1 cellular context compared by ENCODE assay signal in the genomic region with DNA sequence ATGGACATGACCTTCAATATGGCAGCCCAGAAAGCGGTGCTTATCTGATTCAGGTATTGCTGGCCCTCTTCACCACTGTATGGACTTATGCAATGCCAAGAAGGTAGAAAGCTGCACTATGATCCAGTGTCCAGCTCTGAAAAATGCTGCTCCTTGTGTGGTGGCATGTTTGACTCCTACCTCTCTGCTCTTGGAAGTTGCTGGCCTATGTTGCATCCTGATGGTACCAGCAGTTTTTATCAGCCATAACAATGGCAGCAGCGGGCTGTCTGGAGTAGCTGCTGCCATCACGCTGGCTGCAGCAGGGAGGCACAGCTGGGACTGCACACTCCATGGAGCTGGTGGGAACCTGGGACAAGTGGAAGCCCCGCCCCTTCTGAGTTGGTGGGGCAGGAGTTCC.
TF ChIP-seq lines count a peak whose summit lies in the region.

No MANE protein-coding gene starts in this region.

TF ChIP-seq in HepG2, 621 proteins besides CTCF, POLR2A, EP300 and RAD21:
- TF ChIP-seq, protein P1, sequence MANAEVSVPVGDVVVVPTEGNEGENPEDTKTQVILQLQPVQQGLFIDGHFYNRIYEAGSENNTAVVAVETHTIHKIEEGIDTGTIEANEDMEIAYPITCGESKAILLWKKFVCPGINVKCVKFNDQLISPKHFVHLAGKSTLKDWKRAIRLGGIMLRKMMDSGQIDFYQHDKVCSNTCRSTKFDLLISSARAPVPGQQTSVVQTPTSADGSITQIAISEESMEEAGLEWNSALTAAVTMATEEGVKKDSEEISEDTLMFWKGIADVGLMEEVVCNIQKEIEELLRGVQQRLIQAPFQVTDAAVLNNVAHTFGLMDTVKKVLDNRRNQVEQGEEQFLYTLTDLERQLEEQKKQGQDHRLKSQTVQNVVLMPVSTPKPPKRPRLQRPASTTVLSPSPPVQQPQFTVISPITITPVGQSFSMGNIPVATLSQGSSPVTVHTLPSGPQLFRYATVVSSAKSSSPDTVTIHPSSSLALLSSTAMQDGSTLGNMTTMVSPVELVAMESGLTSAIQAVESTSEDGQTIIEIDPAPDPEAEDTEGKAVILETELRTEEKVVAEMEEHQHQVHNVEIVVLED (CRISPR knock-in tag; IDR thresholded peaks at IDR 0.05; ENCODE audit: borderline replicate concordance) = no peak
- TF ChIP-seq CREM (IDR thresholded peaks at IDR 0.05) (no peak), CREM (CRISPR knock-in tag; IDR thresholded peaks at IDR 0.05) (no peak), ZBTB21 (CRISPR knock-in tag; IDR thresholded peaks at IDR 0.05) (no peak), ZNF644 (CRISPR knock-in tag; IDR thresholded peaks at IDR 0.05; ENCODE audit: low read depth) (peak; percentile 49; the same call in 1 of the 2 replicates), REST (IDR thresholded peaks at IDR 0.05; ENCODE audit: borderline replicate concordance in 1 of 2, low read depth in 1 of 2, low read length in 2 of 2) (no peak)
TF ChIP-seq in HepG2: peak in this region for 1.
